ENCODE assay signal across 8 cellular contexts in the genomic region with DNA sequence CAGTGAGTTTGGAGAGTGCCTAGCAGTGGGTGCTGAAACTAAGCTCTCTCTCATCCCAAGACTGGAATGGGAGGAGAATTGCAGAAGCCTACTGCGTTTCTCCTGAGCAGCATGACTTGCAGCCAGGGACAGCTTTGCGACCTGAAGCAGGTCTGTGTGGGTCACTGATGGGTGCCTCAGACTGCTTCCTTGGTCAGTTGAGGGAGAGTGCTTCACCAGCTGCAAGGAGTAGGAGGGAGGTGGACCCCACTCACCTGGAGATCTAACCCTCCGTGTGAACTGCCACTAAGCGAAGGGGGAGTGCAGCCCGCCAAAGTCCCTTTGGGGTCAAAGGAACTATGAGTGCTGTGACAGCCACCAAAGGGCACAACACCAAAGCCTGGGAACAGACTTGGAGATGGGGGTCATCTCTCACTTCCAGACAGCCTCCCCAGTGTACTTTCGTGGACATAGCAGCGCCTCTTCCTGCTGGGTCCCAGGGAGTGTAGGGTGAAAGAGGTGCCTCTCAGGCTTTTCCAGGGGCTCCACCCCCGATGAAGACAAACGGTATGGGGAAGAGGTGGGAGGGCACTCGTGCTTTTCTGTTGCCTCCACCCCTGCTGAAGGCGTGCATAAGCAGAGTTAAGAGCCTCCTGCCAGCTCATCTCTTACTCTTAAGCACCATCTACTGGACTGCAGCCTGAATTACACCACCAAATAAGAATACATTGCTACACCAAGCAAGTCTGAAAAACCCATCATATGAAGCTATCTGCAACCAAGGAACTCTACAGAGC. TPM values are rescaled to one million over a fixed set of nuclear protein-coding genes. Genes with fewer than 3 reads are reported as not detected.
DNase-seq lines count a peak whose midpoint lies in the region; ATAC-seq and TF ChIP-seq lines count a peak whose summit lies in the region.

No MANE protein-coding gene starts in this region.

- H3K36me3 ChIP-seq in PC-9 (ENCODE audit: low read depth) (no peaks in the 10 kb centered on the region), iPS DF 6.9 (ENCODE audit: control insufficient read depth, insufficient read depth, low read length) (no peaks in the 10 kb centered on the region), spleen (no peaks in the 10 kb centered on the region)

- H3K9me2 ChIP-seq in PC-9 (ENCODE audit: insufficient read depth): 0 out of 2 replicates have a peak, but pooled peaks cover 3% of the 10 kb centered on the region

- peak overlapping the region; percentile 25 for H3K4me2 ChIP-seq in PC-9

- H3K4me3 ChIP-seq in PC-9 (no peak overlapping the region), iPS DF 6.9 (ENCODE audit: low read length) (no peak overlapping the region), spleen (no peak overlapping the region)

- H3F3A ChIP-seq in PC-9 (ENCODE audit: insufficient read depth, low read depth): no peaks in the 10 kb centered on the region

- intact Hi-C loops in PC-9 (cut with micrococcal nuclease; ENCODE audit: unreplicated experiment): loop anchor here (1.0 to 10.0 kb wide), 3 partner anchors 180 to 688 kb away; no protein-coding TSS in a partner anchor
- intact Hi-C loops in spleen (cut with DNase I; ENCODE audit: low total_unique reads): no loop called here

- CTCF ChIA-PET in PC-9 (lab: Charles Lee): interaction anchor here (0.6 to 1.1 kb wide), 4 partner anchors 8 to 431 kb away, joined by 3 to 7 read pairs (median 4); no protein-coding TSS in a partner anchor

- peak; percentile 5 for DNase-seq in DMS153 (lab: John Stamatoyannopoulos, UW)
- no peak for DNase-seq in DMS153 treated with DMSO at 0.1 percent for 48 hours (lab: John Stamatoyannopoulos, UW; ENCODE audit: unreplicated experiment)
- DNase-seq in HUDEP-2 (lab: John Stamatoyannopoulos, UW; ENCODE audit: unreplicated experiment in 76 of 76): peak in 63 of 76 experiments; percentile 4 to 74 (median 26)
- peak; percentile 27 to 54 for DNase-seq in PC-9
- peak; percentile 87 for DNase-seq in amniotic epithelial cell (ENCODE audit: low read depth)
- DNase-seq in iPS DF 6.9 (ENCODE audit: low read depth, low spot score): peak; percentile 63
- DNase-seq in spleen: no peak

- H3K79me2 ChIP-seq in PC-9 (ENCODE audit: low read depth): no peaks in the 10 kb centered on the region

- H3K27ac ChIP-seq in PC-9 (no peak overlapping the region), iPS DF 6.9 (ENCODE audit: low read length) (no peak overlapping the region), spleen (no peak overlapping the region)

- TF ChIP-seq CTCF in PC-9 (conservative IDR thresholded peaks at IDR 0.05) (peak; percentile 83), spleen (IDR thresholded peaks at IDR 0.05 in 8 of 11, conservative IDR thresholded peaks at IDR 0.05 in 3 of 11) (peak; percentile 32 to 72 (median 60))

- POLR2A ChIA-PET in PC-9 (lab: Charles Lee; ENCODE audit: unreplicated experiment): interaction anchor here (0.8 kb wide), 1 partner anchor 186 kb away, joined by 10 read pairs; no protein-coding TSS in a partner anchor

- no peaks in the 10 kb centered on the region for H4K20me1 ChIP-seq in PC-9 (ENCODE audit: insufficient read depth)

- BruUV-seq in PC-9 (replicated peaks; lab: Mats Ljungman, UMichigan): no TSS peak

- H3K27me3 ChIP-seq in PC-9 (ENCODE audit: insufficient read depth, low read depth): no peaks in the 10 kb centered on the region
- no peaks in the 10 kb centered on the region for H3K27me3 ChIP-seq in iPS DF 6.9 (ENCODE audit: control insufficient read depth, insufficient read depth, low read length)
- H3K27me3 ChIP-seq in spleen (replicated peaks in 1 of 7): peaks cover 0 to 6% (median 0%) of the 10 kb centered on the region in 7 donors

- peak; percentile 98 for ATAC-seq in GM21619 (IDR thresholded peaks at IDR 0.05; ENCODE audit: unreplicated experiment)

- TF ChIP-seq POLR2A in spleen (IDR thresholded peaks at IDR 0.05): no peak

- H3K4me1 ChIP-seq in PC-9 (replicated peaks; ENCODE audit: insufficient read depth) (no peaks in the 10 kb centered on the region), iPS DF 6.9 (ENCODE audit: control insufficient read depth, insufficient read depth, low read length) (no peaks in the 10 kb centered on the region; the same call in 1 of the 2 replicates), spleen (peaks cover 0 to 5% (median 1%) of the 10 kb centered on the region in 6 donors)

- WGBS in iPS DF 6.9 (ENCODE audit: insufficient coverage, insufficient read length): no CpG with 5 or more reads among the region's 11 CpGs
- WGBS in spleen, 5 donors: 55 to 61% (median 58%) methylated on average over 10 to 11 of the region's 11 CpGs

- H2AFZ ChIP-seq in PC-9: no peak overlapping the region; the same call in 1 of the 2 replicates

- H3K9me3 ChIP-seq in PC-9 (ENCODE audit: insufficient read depth, low read depth): no peaks in the 10 kb centered on the region
- H3K9me3 ChIP-seq in iPS DF 6.9 (ENCODE audit: control insufficient read depth, insufficient read depth, low read length): no peaks in the 10 kb centered on the region
- H3K9me3 ChIP-seq in spleen: peaks cover 0 to 2% (median 0%) of the 10 kb centered on the region in 8 donors

RNA-seq across cellular contexts. Expression of gene MACIR, which starts 34.3 kb away (rescaled TPM):
- total RNA-seq in PC-9 (2021): 21.0 and 28.4 TPM in 2 replicates
- total RNA-seq in spleen: 10 to 100 TPM in 1 of 7 donors, 1 to 10 TPM in 6; 3.0 to 11.7 (median 4.1) TPM
- 1 to 10 TPM; 1.5 to 3.6 (median 2.4) TPM for polyA plus RNA-seq in spleen

Comparison
In these comparisons a context has a peak if more than half of its experiments do, and no peak if none do; other contexts are left out.
1. DNase-seq: peak in DMS153 (single experiment), HUDEP-2 (63 of 76), PC-9 (2 of 2), amniotic epithelial cell (single experiment) and iPS DF 6.9 (single experiment); none in DMS153 treated with DMSO at 0.1 percent for 48 hours (single experiment) and spleen (single experiment).